Comparison of ENCODE assay signal across 8 cellular contexts in the genomic region with DNA sequence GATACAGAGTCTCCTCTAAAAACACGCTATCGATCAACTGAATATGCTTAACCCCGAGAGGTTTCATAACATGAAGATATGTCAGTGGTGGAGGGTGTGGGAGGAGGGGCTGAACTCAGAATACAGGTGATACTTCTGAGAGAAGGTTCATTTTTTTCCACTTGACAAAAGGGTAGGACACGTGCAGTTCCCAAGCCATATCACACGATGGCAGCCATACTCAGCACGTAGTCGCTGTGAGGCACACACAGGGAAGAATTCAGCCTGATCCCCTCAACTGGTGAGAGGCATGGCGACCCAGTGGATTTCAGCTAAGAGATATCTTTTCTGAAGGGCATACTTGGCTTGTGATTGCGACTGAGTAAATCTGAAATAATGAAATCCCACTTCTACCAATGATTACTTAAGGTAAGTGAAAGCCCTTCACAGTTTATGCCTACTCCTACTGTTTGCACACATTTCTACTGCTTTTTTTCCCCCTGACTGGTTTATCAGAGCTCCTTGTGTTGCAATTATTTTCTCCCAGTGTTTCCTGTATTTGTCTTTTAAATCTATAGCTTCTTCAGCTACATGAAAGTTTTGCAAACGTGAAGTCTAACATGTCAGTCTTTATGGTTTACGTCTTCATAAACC.
DNase-seq lines count a peak whose midpoint lies in the region; ATAC-seq and TF ChIP-seq lines count a peak whose summit lies in the region.

No MANE protein-coding gene starts in this region.

- peak; percentile 78 for ATAC-seq in HG03432 (IDR thresholded peaks at IDR 0.05; ENCODE audit: unreplicated experiment)
- no peak for ATAC-seq in GM19467 (IDR thresholded peaks at IDR 0.05; ENCODE audit: unreplicated experiment)

- H3K27me3 Mint-ChIP-seq in activated naive CD4-positive, alpha-beta T cell treated with anti-CD3 and anti-CD28 coated beads, Interleukin-2, amount 10 ng/mL, durations not matched to agents 7 days and 5 days, result peaks cover 26% of the 10 kb centered on the region
- H3K27me3 Mint-ChIP-seq in endodermal cell (ENCODE audit: insufficient read depth), result peaks cover 1% of the 10 kb centered on the region
- H3K27me3 Mint-ChIP-seq in activated T-helper 2 cell treated with anti-CD3 and anti-CD28 coated beads, Interferon-gamma antibody, Interleukin-2, Interleukin-4, amounts not matched to agents 10 μg/mL and 5 μg/mL and 100 μg/mL, durations not matched to agents 14 hours and 24 hours and 36 hours (ENCODE audit: low read depth), result peaks cover 18% of the 10 kb centered on the region

- WGBS in endodermal cell (ENCODE audit: insufficient coverage in 1 of 2, insufficient read length in 1 of 2), 2 experiments, result 45 to 62% methylated on average over 8 to 11 of the region's 11 CpGs

- intact Hi-C loops in activated T-helper 2 cell treated with anti-CD3 and anti-CD28 coated beads, Interferon-gamma antibody, Interleukin-2, Interleukin-4, amounts not matched to agents 10 μg/mL and 5 μg/mL and 100 μg/mL, durations not matched to agents 14 hours and 24 hours and 36 hours (cut with micrococcal nuclease), result loop anchor here (2.0 to 5.0 kb wide), 2 partner anchors 132 to 230 kb away; partner anchors contain the start of gene CORIN

- no peaks in the 10 kb centered on the region for H3K9me3 Mint-ChIP-seq in activated naive CD4-positive, alpha-beta T cell treated with anti-CD3 and anti-CD28 coated beads, Interleukin-2, amount 10 ng/mL, durations not matched to agents 7 days and 5 days
- no peaks in the 10 kb centered on the region for H3K9me3 Mint-ChIP-seq in endodermal cell
- no peaks in the 10 kb centered on the region for H3K9me3 Mint-ChIP-seq in activated T-helper 2 cell treated with anti-CD3 and anti-CD28 coated beads, Interferon-gamma antibody, Interleukin-2, Interleukin-4, amounts not matched to agents 10 μg/mL and 5 μg/mL and 100 μg/mL, durations not matched to agents 14 hours and 24 hours and 36 hours

- H3K4me3 ChIP-seq in endodermal cell (ENCODE audit: low read length), result no peak overlapping the region

- no peaks in the 10 kb centered on the region for H3K36me3 ChIP-seq in endodermal cell (ENCODE audit: control insufficient read depth, insufficient read depth, low read length)

- H3K9ac ChIP-seq in endodermal cell (ENCODE audit: extremely low read depth, low read length, poor library complexity, severe bottlenecking), result no peak overlapping the region

- H3K27ac ChIP-seq in endodermal cell (ENCODE audit: low read depth, low read length), result peak overlapping the region; percentile 40

- no peak overlapping the region for H3K4me3 Mint-ChIP-seq in activated naive CD4-positive, alpha-beta T cell treated with anti-CD3 and anti-CD28 coated beads, Interleukin-2, amount 10 ng/mL, durations not matched to agents 7 days and 5 days
- H3K4me3 Mint-ChIP-seq in endodermal cell, result no peak overlapping the region
- no peak overlapping the region for H3K4me3 Mint-ChIP-seq in activated T-helper 2 cell treated with anti-CD3 and anti-CD28 coated beads, Interferon-gamma antibody, Interleukin-2, Interleukin-4, amounts not matched to agents 10 μg/mL and 5 μg/mL and 100 μg/mL, durations not matched to agents 14 hours and 24 hours and 36 hours (ENCODE audit: low read depth)

- peak; percentile 76 for TF ChIP-seq CTCF in endodermal cell (conservative IDR thresholded peaks at IDR 0.05)

- no peaks in the 10 kb centered on the region for H3K4me1 Mint-ChIP-seq in activated naive CD4-positive, alpha-beta T cell treated with anti-CD3 and anti-CD28 coated beads, Interleukin-2, amount 10 ng/mL, durations not matched to agents 7 days and 5 days
- H3K4me1 Mint-ChIP-seq in endodermal cell, result peaks cover 12% of the 10 kb centered on the region
- no peaks in the 10 kb centered on the region for H3K4me1 Mint-ChIP-seq in activated T-helper 2 cell treated with anti-CD3 and anti-CD28 coated beads, Interferon-gamma antibody, Interleukin-2, Interleukin-4, amounts not matched to agents 10 μg/mL and 5 μg/mL and 100 μg/mL, durations not matched to agents 14 hours and 24 hours and 36 hours (ENCODE audit: low read depth)

- H3K27ac Mint-ChIP-seq in activated naive CD4-positive, alpha-beta T cell treated with anti-CD3 and anti-CD28 coated beads, Interleukin-2, amount 10 ng/mL, durations not matched to agents 7 days and 5 days, result no peak overlapping the region
- peak overlapping the region; percentile 22 for H3K27ac Mint-ChIP-seq in endodermal cell
- no peak overlapping the region for H3K27ac Mint-ChIP-seq in activated T-helper 2 cell treated with anti-CD3 and anti-CD28 coated beads, Interferon-gamma antibody, Interleukin-2, Interleukin-4, amounts not matched to agents 10 μg/mL and 5 μg/mL and 100 μg/mL, durations not matched to agents 14 hours and 24 hours and 36 hours

- H3K27me3 ChIP-seq in endodermal cell (ENCODE audit: control insufficient read depth, insufficient read depth, low read length, poor library complexity, severe bottlenecking), result no peaks in the 10 kb centered on the region

- CTCF ChIA-PET in activated naive CD4-positive, alpha-beta T cell treated with anti-CD3 and anti-CD28 coated beads, Interleukin-2, amount 10 ng/mL, durations not matched to agents 7 days and 5 days (lab: Charles Lee), result interaction anchor here (0.7 to 4.0 kb wide), 6 partner anchors 11 to 435 kb away, joined by 3 to 29 read pairs (median 8); partner anchors contain the start of gene CORIN

- H3K36me3 Mint-ChIP-seq in activated naive CD4-positive, alpha-beta T cell treated with anti-CD3 and anti-CD28 coated beads, Interleukin-2, amount 10 ng/mL, durations not matched to agents 7 days and 5 days, result no peaks in the 10 kb centered on the region
- no peaks in the 10 kb centered on the region for H3K36me3 Mint-ChIP-seq in endodermal cell (ENCODE audit: low read depth)
- H3K36me3 Mint-ChIP-seq in activated T-helper 2 cell treated with anti-CD3 and anti-CD28 coated beads, Interferon-gamma antibody, Interleukin-2, Interleukin-4, amounts not matched to agents 10 μg/mL and 5 μg/mL and 100 μg/mL, durations not matched to agents 14 hours and 24 hours and 36 hours (ENCODE audit: low read depth), result no peaks in the 10 kb centered on the region

- no peaks in the 10 kb centered on the region for H3K9me3 ChIP-seq in endodermal cell (ENCODE audit: control insufficient read depth, low read length)

- peak; percentile 32 for DNase-seq in activated naive CD4-positive, alpha-beta T cell treated with anti-CD3 and anti-CD28 coated beads, Interleukin-2, amount 10 ng/mL, durations not matched to agents 7 days and 5 days
- no peak for DNase-seq in activated naive CD4-positive, alpha-beta T cell treated with Interleukin-2 at 50 U/mL for 16 hours
- DNase-seq in NOMO-1 treated with DMSO at 0.1 percent for 48 hours (lab: John Stamatoyannopoulos, UW; ENCODE audit: unreplicated experiment), result peak; percentile 62
- DNase-seq in endodermal cell, result peak; percentile 87
- peak; percentile 57 for DNase-seq in myocyte (ENCODE audit: low read depth)
- DNase-seq in activated T-helper 2 cell treated with anti-CD3 and anti-CD28 coated beads, Interferon-gamma antibody, Interleukin-2, Interleukin-4, amounts not matched to agents 10 μg/mL and 5 μg/mL and 100 μg/mL, durations not matched to agents 14 hours and 24 hours and 36 hours (ENCODE audit: low spot score), result no peak

- H3K4me1 ChIP-seq in endodermal cell (ENCODE audit: control insufficient read depth, insufficient read depth, low read length), result no peaks in the 10 kb centered on the region

Comparison
In these comparisons a context has a peak if more than half of its experiments do, and no peak if none do; other contexts are left out.
1. DNase-seq: peak in activated naive CD4-positive, alpha-beta T cell treated with anti-CD3 and anti-CD28 coated beads, Interleukin-2, amount 10 ng/mL, durations not matched to agents 7 days and 5 days (single experiment), NOMO-1 treated with DMSO at 0.1 percent for 48 hours (single experiment), endodermal cell (single experiment) and myocyte (single experiment); none in activated naive CD4-positive, alpha-beta T cell treated with Interleukin-2 at 50 U/mL for 16 hours (single experiment) and activated T-helper 2 cell treated with anti-CD3 and anti-CD28 coated beads, Interferon-gamma antibody, Interleukin-2, Interleukin-4, amounts not matched to agents 10 μg/mL and 5 μg/mL and 100 μg/mL, durations not matched to agents 14 hours and 24 hours and 36 hours (single experiment).